ENCODE assay signal across 23 cellular contexts in the genomic region with DNA sequence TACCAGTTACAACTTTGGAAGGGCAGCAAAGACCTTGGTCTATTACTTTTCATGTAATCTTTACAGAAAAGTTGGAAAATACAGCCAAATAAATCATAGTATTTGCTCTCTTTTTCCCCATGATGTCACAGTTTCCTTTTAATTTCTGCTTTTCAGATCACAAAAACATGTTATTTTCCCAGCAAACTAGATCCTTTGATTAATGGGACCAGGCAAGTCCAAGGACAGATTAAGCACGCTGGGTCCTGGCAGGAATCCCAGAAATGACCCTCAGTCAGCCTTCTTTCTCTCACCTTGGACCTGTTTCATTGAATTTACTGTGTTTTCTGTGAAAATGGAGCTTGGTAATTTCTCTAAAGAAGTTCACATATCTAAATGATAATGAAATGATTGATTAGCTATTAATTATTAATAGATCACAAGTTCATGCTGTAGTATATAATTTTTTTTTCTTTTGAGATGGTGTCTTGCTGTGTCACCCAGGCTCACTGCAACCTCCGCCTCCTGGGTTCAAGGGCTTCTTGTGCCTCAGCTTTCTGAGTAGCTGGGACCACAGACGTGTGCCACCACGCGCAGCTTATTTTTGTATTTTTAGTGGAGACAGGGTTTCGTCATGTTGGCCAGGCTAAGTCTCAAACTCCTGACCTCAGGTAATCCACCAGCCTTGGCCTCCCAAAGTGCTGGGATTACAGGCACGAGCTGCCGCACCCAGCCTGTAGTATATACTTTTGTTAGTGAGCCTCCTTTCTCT. TPM values are rescaled to one million over a fixed set of nuclear protein-coding genes. Genes with fewer than 3 reads are reported as not detected.
A peak's percentile ranks its signal among the peaks of the same experiment; 100 is the strongest.
DNase-seq lines count a peak whose midpoint lies in the region; ATAC-seq and TF ChIP-seq lines count a peak whose summit lies in the region.
"Had no signal": no experiment of that assay in that cellular context is flagged by ENCODE, and none has a peak within 500 bp of the region (broad histone marks: within the 10 kb centered on the region; RNA-seq: fewer than 3 reads in every experiment).

No MANE protein-coding gene starts in this region.

- in situ Hi-C loops in G401 (cut with HindIII; ENCODE audit: low sequenced_read_pairs), result no loop called here

- DNase-seq in G401 (ENCODE audit: low spot score), result peak; percentile 45
- no peak for DNase-seq in SK-N-SH
- DNase-seq in endodermal cell, result peak; percentile 7
- DNase-seq in NCI-H1930 (lab: John Stamatoyannopoulos, UW), result no peak
- DNase-seq in activated T-cell treated with anti-CD3 and anti-CD28 coated beads, Interleukin-2, amount 50 U/mL, for 48 hours, result no peak
- DNase-seq: activated CD8-positive, alpha-beta memory T cell treated with anti-CD3 and anti-CD28 coated beads, Interleukin-2, amount 50 U/mL, for 4 hours; BE2C; DMS79; erythroblast; mammary epithelial cell; NCI-H1105; NCI-H2107; NCI-H510A; T-helper 9 cell had no signal

- H3K4me3 Mint-ChIP-seq in endodermal cell (no peak overlapping the region), nephron (no peak overlapping the region)
- H3K4me3 Mint-ChIP-seq: WTC11 had no signal

- POLR2A ChIA-PET in SK-N-SH (lab: Yijun Ruan, JAX), result no interaction called here

- H3K9me2 ChIP-seq in SK-N-SH, result no peaks in the 10 kb centered on the region

- no peak overlapping the region for H3K27ac ChIP-seq in SK-N-SH (ENCODE audit: low read depth in 2 of 2, low read length in 1 of 2)
- H3K27ac ChIP-seq in endodermal cell (ENCODE audit: low read depth, low read length), result no peak overlapping the region
- H3K27ac ChIP-seq: A549, gastroesophageal sphincter, HL-60, right atrium auricular region had no signal

- TF ChIP-seq CTCF in SK-N-SH (IDR thresholded peaks at IDR 0.05), result no peak
- no peak for TF ChIP-seq CTCF in endodermal cell (conservative IDR thresholded peaks at IDR 0.05)
- no peak for TF ChIP-seq CTCF in nephron (IDR thresholded peaks at IDR 0.05; ENCODE audit: unreplicated experiment in 3 of 3)

- no peak overlapping the region for H3K27ac Mint-ChIP-seq in endodermal cell
- H3K27ac Mint-ChIP-seq in nephron, result peak overlapping the region; percentile 7 to 24 (median 20)
- H3K27ac Mint-ChIP-seq: WTC11 had no signal

- CTCF ChIA-PET in SK-N-SH (lab: Yijun Ruan, JAX), result interaction anchor here (1.2 kb wide), 2 partner anchors 13 to 34 kb away, joined by 3 read pairs; no protein-coding TSS in a partner anchor

- no peaks in the 10 kb centered on the region for H3K36me3 ChIP-seq in SK-N-SH (replicated peaks in 1 of 2; ENCODE audit: control insufficient read depth in 1 of 2, insufficient read depth in 2 of 2, low read length in 1 of 2)
- H3K36me3 ChIP-seq in endodermal cell (ENCODE audit: control insufficient read depth, insufficient read depth, low read length), result no peaks in the 10 kb centered on the region
- H3K36me3 ChIP-seq: BE2C, gastroesophageal sphincter, right atrium auricular region had no signal

- no peaks in the 10 kb centered on the region for H4K20me1 ChIP-seq in SK-N-SH (ENCODE audit: insufficient read depth)

- H3F3A ChIP-seq in SK-N-SH (replicated peaks; ENCODE audit: insufficient read depth), result no peaks in the 10 kb centered on the region

- H3K9ac ChIP-seq in SK-N-SH (no peak overlapping the region), endodermal cell (ENCODE audit: extremely low read depth, low read length, poor library complexity, severe bottlenecking) (no peak overlapping the region)

- no peak for TF ChIP-seq RAD21 in SK-N-SH (IDR thresholded peaks at IDR 0.05; ENCODE audit: low read length)

- no peaks in the 10 kb centered on the region for H3K27me3 Mint-ChIP-seq in endodermal cell (ENCODE audit: insufficient read depth)
- H3K27me3 Mint-ChIP-seq in nephron (ENCODE audit: low read depth), result no peaks in the 10 kb centered on the region

- no peaks in the 10 kb centered on the region for H3K79me2 ChIP-seq in SK-N-SH (ENCODE audit: insufficient read depth)

- TF ChIP-seq EP300 in SK-N-SH (IDR thresholded peaks at IDR 0.05; ENCODE audit: borderline replicate concordance in 1 of 2, low read depth in 1 of 2, low read length in 1 of 2), result no peak

- H3K9me3 Mint-ChIP-seq in endodermal cell, result no peaks in the 10 kb centered on the region
- no peaks in the 10 kb centered on the region for H3K9me3 Mint-ChIP-seq in nephron
- H3K9me3 Mint-ChIP-seq: WTC11 had no signal

- H3K36me3 Mint-ChIP-seq in endodermal cell (ENCODE audit: low read depth) (no peaks in the 10 kb centered on the region), nephron (ENCODE audit: low read depth) (peaks cover 4% of the 10 kb centered on the region)
- H3K36me3 Mint-ChIP-seq: WTC11 had no signal

- 89% methylated on average over 8 of the region's 8 CpGs for WGBS in SK-N-SH (ENCODE audit: low lambda C conversion rate)
- 90 to 93% methylated on average over 7 to 8 of the region's 8 CpGs for WGBS in endodermal cell (ENCODE audit: insufficient coverage in 1 of 2, insufficient read length in 1 of 2), 2 experiments

- H3K9me3 ChIP-seq in SK-N-SH (no peaks in the 10 kb centered on the region), endodermal cell (ENCODE audit: control insufficient read depth, low read length) (no peaks in the 10 kb centered on the region)
- H3K9me3 ChIP-seq: A549, BE2C, gastroesophageal sphincter, right atrium auricular region had no signal

- no peak overlapping the region for H2AFZ ChIP-seq in SK-N-SH (ENCODE audit: low read depth)

- H3K4me3 ChIP-seq in SK-N-SH (ENCODE audit: low read depth in 2 of 2, low read length in 1 of 2), result no peak overlapping the region
- H3K4me3 ChIP-seq in endodermal cell (ENCODE audit: low read length), result no peak overlapping the region
- H3K4me3 ChIP-seq: A549, gastroesophageal sphincter, right atrium auricular region had no signal

- no peak for ATAC-seq in HG02571 (IDR thresholded peaks at IDR 0.05; ENCODE audit: unreplicated experiment)
- no peak for ATAC-seq in HG02678 (IDR thresholded peaks at IDR 0.05; ENCODE audit: unreplicated experiment)
- ATAC-seq: A549, gastroesophageal sphincter, WTC11 had no signal

- no peaks in the 10 kb centered on the region for H3K27me3 ChIP-seq in SK-N-SH (ENCODE audit: insufficient read depth)
- H3K27me3 ChIP-seq in endodermal cell (ENCODE audit: control insufficient read depth, insufficient read depth, low read length, poor library complexity, severe bottlenecking), result no peaks in the 10 kb centered on the region
- H3K27me3 ChIP-seq: BE2C, dorsolateral prefrontal cortex, gastroesophageal sphincter, right atrium auricular region had no signal

- peaks cover 8% of the 10 kb centered on the region for H3K4me1 Mint-ChIP-seq in endodermal cell
- peaks cover 27% of the 10 kb centered on the region for H3K4me1 Mint-ChIP-seq in nephron

- peaks cover 2 to 5% of the 10 kb centered on the region in 2 experiments; a peak in 1 of 4 replicates for H3K4me1 ChIP-seq in SK-N-SH (ENCODE audit: control insufficient read depth in 1 of 2, insufficient read depth in 2 of 2, low read depth in 1 of 2, low read length in 1 of 2)
- H3K4me1 ChIP-seq in endodermal cell (ENCODE audit: control insufficient read depth, insufficient read depth, low read length), result no peaks in the 10 kb centered on the region
- H3K4me1 ChIP-seq: BE2C, gastroesophageal sphincter had no signal

- no peak overlapping the region for H3K4me2 ChIP-seq in SK-N-SH
- H3K4me2 ChIP-seq: A549 had no signal

TF ChIP-seq in SK-N-SH, 30 proteins besides CTCF, POLR2A, EP300 and RAD21:
- TF ChIP-seq PBX3 (IDR thresholded peaks at IDR 0.05) (peak; percentile 44; the same call in 1 of the 2 replicates), FOXM1 (IDR thresholded peaks at IDR 0.05; ENCODE audit: low read depth) (no peak)

RNA-seq across cellular contexts. Expression of gene SPATA13, which starts 16.0 kb away (rescaled TPM):
- total RNA-seq in G401 (2014; rRNA removed; shearing (Covaris generic)), result 0.68 and 0.88 TPM in 2 replicates
- 4.3 and 4.7 TPM in 2 replicates for polyA plus RNA-seq in SK-N-SH (2012; rRNA removed)
- 2.5 and 2.8 TPM in 2 replicates for polyA plus RNA-seq in SK-N-SH (2012; cell fraction: cytosol; rRNA removed)
- polyA plus RNA-seq in SK-N-SH (2012; cell fraction: nucleus; rRNA removed), result 16.5 and 18.3 TPM in 2 replicates
- 10 to 100 TPM; 19.4 to 24.8 TPM for total RNA-seq in endodermal cell
- 21.3 TPM for polyA plus RNA-seq in endodermal cell (2013, experiment 1 of 2)
- polyA plus RNA-seq in endodermal cell (2013, experiment 2 of 2), result 20.5 TPM

Comparison
In these comparisons a context has a peak if more than half of its experiments do, and no peak if none do; other contexts are left out.
1. DNase-seq: peak in G401 (single experiment) and endodermal cell (single experiment); none in SK-N-SH (single experiment), NCI-H1930 (0 of 2) and activated T-cell treated with anti-CD3 and anti-CD28 coated beads, Interleukin-2, amount 50 U/mL, for 48 hours (0 of 2).
2. RNA of gene SPATA13, which starts 16.0 kb away (total RNA-seq): 19.4 to 24.8 TPM in endodermal cell; 0.68 to 0.88 TPM in G401; every median in the first group is over 10 times any median in the second.